In genomic region chr4:121801715-121802075, GRCh38 we compare ENCODE assay signal across 1 cellular context.
TF ChIP-seq lines count a peak whose summit lies in the region.

No MANE protein-coding gene starts in this region.

TF ChIP-seq in HepG2, 621 proteins besides CTCF, POLR2A, EP300 and RAD21:
- TF ChIP-seq ARID2 (CRISPR knock-in tag; IDR thresholded peaks at IDR 0.05; ENCODE audit: borderline replicate concordance): no peak
- no peak for TF ChIP-seq RBFOX2 (IDR thresholded peaks at IDR 0.05; ENCODE audit: low read depth, low read length)
- no peak for TF ChIP-seq FOXK2 (IDR thresholded peaks at IDR 0.05)
- no peak for TF ChIP-seq XRCC5 (optimal IDR thresholded peaks at IDR 0.05; ENCODE audit: low read length)
- no peak for TF ChIP-seq PHF5A (CRISPR knock-in tag; IDR thresholded peaks at IDR 0.05; ENCODE audit: low read depth, unreplicated experiment)
- no peak for TF ChIP-seq HOXA5 (CRISPR knock-in tag; IDR thresholded peaks at IDR 0.05)
- TF ChIP-seq, protein P1, sequence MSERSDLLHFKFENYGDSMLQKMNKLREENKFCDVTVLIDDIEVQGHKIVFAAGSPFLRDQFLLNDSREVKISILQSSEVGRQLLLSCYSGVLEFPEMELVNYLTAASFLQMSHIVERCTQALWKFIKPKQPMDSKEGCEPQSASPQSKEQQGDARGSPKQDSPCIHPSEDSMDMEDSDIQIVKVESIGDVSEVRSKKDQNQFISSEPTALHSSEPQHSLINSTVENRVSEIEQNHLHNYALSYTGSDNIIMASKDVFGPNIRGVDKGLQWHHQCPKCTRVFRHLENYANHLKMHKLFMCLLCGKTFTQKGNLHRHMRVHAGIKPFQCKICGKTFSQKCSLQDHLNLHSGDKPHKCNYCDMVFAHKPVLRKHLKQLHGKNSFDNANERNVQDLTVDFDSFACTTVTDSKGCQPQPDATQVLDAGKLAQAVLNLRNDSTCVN (CRISPR knock-in tag; IDR thresholded peaks at IDR 0.05; ENCODE audit: borderline replicate concordance): no peak
- no peak for TF ChIP-seq NFE2L1 (CRISPR knock-in tag; IDR thresholded peaks at IDR 0.05; ENCODE audit: borderline replicate concordance)
- TF ChIP-seq MTA3 (CRISPR knock-in tag; IDR thresholded peaks at IDR 0.05): no peak
- no peak for TF ChIP-seq ZNF276 (CRISPR knock-in tag; IDR thresholded peaks at IDR 0.05; ENCODE audit: low read depth)
TF ChIP-seq in HepG2: peak in this region for 0.
